Comparison of ENCODE assay signal across 8 cellular contexts in genomic region chr15:69160141-69160975, GRCh38. TPM values are rescaled to one million over a fixed set of nuclear protein-coding genes. Genes with fewer than 3 reads are reported as not detected.
A peak's percentile ranks its signal among the peaks of the same experiment; 100 is the strongest.
DNase-seq lines count a peak whose midpoint lies in the region; ATAC-seq and TF ChIP-seq lines count a peak whose summit lies in the region.

Gene GLCE, plus strand, starts transcription at chr15:69160635. Its CDS starts 95,172 bp downstream, at chr15:69255807.

- 0 out of 2 replicates have a peak within 1 kb of the TSS, but pooled peaks have one; percentile 19 for H2BK20ac ChIP-seq in IMR-90 (ENCODE audit: low read depth, low read length)

- H2BK120ac ChIP-seq in IMR-90 (ENCODE audit: low read depth, low read length): peak within 1 kb of the TSS; percentile 63

- H3K36me3 ChIP-seq in IMR-90 (ENCODE audit: control insufficient read depth, insufficient read depth, low read length) (no peaks in the 10 kb centered on the region), OCI-LY7 (ENCODE audit: insufficient read depth, low read length) (no peaks in the 10 kb centered on the region)

- no peaks in the 10 kb centered on the region for H3K9me2 ChIP-seq in OCI-LY7 (ENCODE audit: insufficient read depth, low read length)

- peak; percentile 95 for ATAC-seq in GM21528 (IDR thresholded peaks at IDR 0.05; ENCODE audit: low FRiP score, unreplicated experiment)
- peak; percentile 98 for ATAC-seq in IMR-90 (ENCODE audit: low read depth)

- peak within 1 kb of the TSS; percentile 73; the same call in 2 of the 3 replicates for H2BK15ac ChIP-seq in IMR-90 (ENCODE audit: low read depth, low read length)

- H3K56ac ChIP-seq in IMR-90 (ENCODE audit: extremely low read depth, insufficient read depth, low read length): peak within 1 kb of the TSS; percentile 24; the same call in 1 of the 2 replicates

- BruUV-seq in IMR-90 (replicated peaks; lab: Mats Ljungman, UMichigan) (no TSS peak), OCI-LY7 (replicated peaks; lab: Mats Ljungman, UMichigan) (no TSS peak)

- TF ChIP-seq CTCF in IMR-90 (conservative IDR thresholded peaks at IDR 0.05; ENCODE audit: low read depth, low read length): no peak
- TF ChIP-seq CTCF in OCI-LY7 (conservative IDR thresholded peaks at IDR 0.05; ENCODE audit: low read length): no peak
- no peak for TF ChIP-seq CTCF in epithelial cell of esophagus (IDR thresholded peaks at IDR 0.05; ENCODE audit: insufficient read depth, low read depth, low read length, missing control alignments)

- peak within 1 kb of the TSS; percentile 86 for H3K9ac ChIP-seq in IMR-90 (ENCODE audit: low read depth, low read length)

- H2AK9ac ChIP-seq in IMR-90 (replicated peaks; ENCODE audit: low read depth, low read length, poor library complexity): peak within 1 kb of the TSS; percentile 86

- H3K4me1 ChIP-seq in IMR-90 (ENCODE audit: control insufficient read depth, insufficient read depth, low read length) (peaks cover 2% of the 10 kb centered on the region; the same call in 1 of the 2 replicates), OCI-LY7 (ENCODE audit: insufficient read depth, low read length, poor library complexity, severe bottlenecking) (peaks cover 10% of the 10 kb centered on the region)

- peak within 1 kb of the TSS; percentile 86 for H3K4ac ChIP-seq in IMR-90 (ENCODE audit: low read depth, low read length)

- peak within 1 kb of the TSS; percentile 77 for H4K91ac ChIP-seq in IMR-90 (ENCODE audit: insufficient read depth, low read depth, low read length)

- H4K5ac ChIP-seq in IMR-90 (ENCODE audit: low read depth, low read length): peak within 1 kb of the TSS; percentile 66

- H3K9me3 ChIP-seq in IMR-90 (ENCODE audit: control insufficient read depth, insufficient read depth, low read length) (no peaks in the 10 kb centered on the region), OCI-LY7 (ENCODE audit: low read length) (no peaks in the 10 kb centered on the region)

- H4K20me1 ChIP-seq in IMR-90 (ENCODE audit: insufficient read depth, low read length) (0 out of 2 replicates have a peak, but pooled peaks cover 5% of the 10 kb centered on the region), OCI-LY7 (ENCODE audit: insufficient read depth, low read length) (no peaks in the 10 kb centered on the region; the same call in 1 of the 2 replicates)

- H3K4me3 ChIP-seq in IMR-90 (ENCODE audit: insufficient read depth, low read depth, low read length): peak within 1 kb of the TSS; percentile 84
- H3K4me3 ChIP-seq in OCI-LY7 (ENCODE audit: low read depth, low read length, poor library complexity, severe bottlenecking): peak within 1 kb of the TSS; percentile 81
- H3K4me3 ChIP-seq in epithelial cell of esophagus (ENCODE audit: low read length): peak within 1 kb of the TSS; percentile 78

- no peaks in the 10 kb centered on the region for H3K27me3 ChIP-seq in IMR-90 (ENCODE audit: control insufficient read depth, insufficient read depth, low read length)

- peak within 1 kb of the TSS; percentile 63 for H3K23ac ChIP-seq in IMR-90 (ENCODE audit: low read depth, low read length)

- DNase-seq in DMS 273 (lab: John Stamatoyannopoulos, UW; ENCODE audit: unreplicated experiment): peak; percentile 98
- peak; percentile 95 for DNase-seq in IMR-90
- peak; percentile 95 for DNase-seq in OCI-LY7 (ENCODE audit: low spot score)
- peak; percentile 89 for DNase-seq in activated T-cell treated with anti-CD3 and anti-CD28 coated beads for 4 hours
- DNase-seq in epithelial cell of esophagus (ENCODE audit: low read depth): peak; percentile 98
- peak; percentile 95 for DNase-seq in middle frontal gyrus (ENCODE audit: extremely low spot score, low spot score)
- peak; percentile 74 to 87 for DNase-seq in stimulated activated CD8-positive, alpha-beta memory T cell treated with anti-CD3 and anti-CD28 coated beads, Interleukin-2, amount 100 ng/mL, for 1 hour (ENCODE audit: low read depth in 2 of 2)

- peak within 1 kb of the TSS; percentile 88 for H3K14ac ChIP-seq in IMR-90 (replicated peaks; ENCODE audit: low read depth, low read length)

- POLR2A ChIA-PET in IMR-90 (lab: Charles Lee; ENCODE audit: unreplicated experiment): interaction anchor here (0.9 kb wide), 1 partner anchor 27 kb away, joined by 4 read pairs; no protein-coding TSS in a partner anchor
- POLR2A ChIA-PET in OCI-LY7 (lab: Charles Lee): interaction anchor here (0.7 kb wide), 1 partner anchor 17 kb away, joined by 3 read pairs; no protein-coding TSS in a partner anchor

- dilution Hi-C loops in IMR-90 (cut with HindIII; ENCODE audit: low sequenced_read_pairs, unreplicated experiment): no loop called here

- peak within 1 kb of the TSS; percentile 90 to 99 for H4K8ac ChIP-seq in IMR-90 (ENCODE audit: low read depth in 2 of 2, low read length in 2 of 2)

- H3K18ac ChIP-seq in IMR-90 (ENCODE audit: low read depth, low read length): peak within 1 kb of the TSS; percentile 42

- TF ChIP-seq RAD21 in IMR-90 (IDR thresholded peaks at IDR 0.05; ENCODE audit: low read length): peak; percentile 19; the same call in 1 of the 2 replicates

- peaks cover 3% of the 10 kb centered on the region for H3K9me1 ChIP-seq in IMR-90 (ENCODE audit: insufficient read depth, low read length)

- peak; percentile 92 for TF ChIP-seq POLR2A in IMR-90 (IDR thresholded peaks at IDR 0.05; ENCODE audit: low read depth, low read length)

- H3K27ac ChIP-seq in IMR-90 (ENCODE audit: insufficient read depth, low read length): peak within 1 kb of the TSS; percentile 87
- H3K27ac ChIP-seq in OCI-LY7 (ENCODE audit: low read depth, low read length, poor library complexity, severe bottlenecking): no peak within 1 kb of the TSS

- H2AFZ ChIP-seq in IMR-90 (replicated peaks; ENCODE audit: low read length, poor library complexity): peak within 1 kb of the TSS; percentile 94
- H2AFZ ChIP-seq in OCI-LY7 (ENCODE audit: low read length): peak within 1 kb of the TSS; percentile 98

- peak within 1 kb of the TSS; percentile 92 for H3K4me2 ChIP-seq in IMR-90 (ENCODE audit: low read depth, low read length)
- H3K4me2 ChIP-seq in OCI-LY7 (ENCODE audit: low read length): peak within 1 kb of the TSS; percentile 91

- peaks cover 7 to 33% of the 10 kb centered on the region in 2 experiments; a peak in 3 of 4 replicates for H3K79me1 ChIP-seq in IMR-90 (ENCODE audit: low read depth in 1 of 2, low read length in 2 of 2)

- 0% methylated on average over 24 of the region's 75 CpGs; no CpG with 5 or more reads in 1 of the 2 experiments for WGBS in IMR-90 (ENCODE audit: extremely low coverage in 2 of 2, insufficient read length in 1 of 2), 2 experiments

- peaks cover 9% of the 10 kb centered on the region; the same call in 1 of the 2 replicates for H3K79me2 ChIP-seq in OCI-LY7 (ENCODE audit: insufficient read depth, low read depth, low read length)

- intact Hi-C loops in IMR-90 (cut with micrococcal nuclease): loop anchor here (2.0 to 10.0 kb wide), 4 partner anchors 52 to 294 kb away; partner anchors contain the start of gene RPLP1
- intact Hi-C loops in OCI-LY7 (cut with micrococcal nuclease; ENCODE audit: unreplicated experiment): loop anchor here (2.0 to 5.0 kb wide), 2 partner anchors 252 to 292 kb away; partner anchors contain the start of genes KIF23 and RPLP1

- CTCF ChIA-PET in IMR-90 (lab: Yijun Ruan, JAX): interaction anchor here (0.6 to 1.8 kb wide), 4 partner anchors 17 to 62 kb away, joined by 3 to 4 read pairs (median 3); no protein-coding TSS in a partner anchor
- CTCF ChIA-PET in OCI-LY7 (lab: Charles Lee; ENCODE audit: unreplicated experiment): interaction anchor here (1.2 to 1.3 kb wide), 2 partner anchors 83 to 303 kb away, joined by 3 to 4 read pairs; no protein-coding TSS in a partner anchor

- in situ Hi-C loops in IMR-90 (cut with MboI; ENCODE audit: low sequenced_read_pairs): no loop called here

- peak within 1 kb of the TSS; percentile 67 for H2BK5ac ChIP-seq in IMR-90 (ENCODE audit: low read depth, low read length, poor library complexity, severe bottlenecking)

- no peak within 1 kb of the TSS for H2AK5ac ChIP-seq in IMR-90 (ENCODE audit: low read depth, low read length)

TF ChIP-seq in IMR-90, 13 proteins besides CTCF, POLR2A, EP300 and RAD21:
- TF ChIP-seq MXI1 (IDR thresholded peaks at IDR 0.05; ENCODE audit: borderline replicate concordance, low read depth, low read length) (peak; percentile 64; the same call in 1 of the 2 replicates), CHD1 (IDR thresholded peaks at IDR 0.05; ENCODE audit: low read depth, low read length) (no peak), MAZ (IDR thresholded peaks at IDR 0.05; ENCODE audit: borderline replicate concordance, low read depth, low read length) (peak; percentile 86; the same call in 1 of the 2 replicates)

RNA-seq across cellular contexts. Expression of gene GLCE, which starts in this region (rescaled TPM):
- total RNA-seq in IMR-90 (2012; rRNA removed) (29.6 and 38.0 TPM in 2 replicates), OCI-LY7 (2022) (7.0 and 7.2 TPM in 2 replicates)
- 14.1 and 15.3 TPM in 2 replicates for polyA plus RNA-seq in IMR-90 (2012; rRNA removed)
- polyA plus RNA-seq in IMR-90 (2012; cell fraction: cytosol; rRNA removed): 4.0 and 5.7 TPM in 2 replicates
- 1.5 and 12.9 TPM in 2 replicates for polyA plus RNA-seq in IMR-90 (2012; cell fraction: nucleus; rRNA removed; ENCODE audit: low replicate concordance)
- total RNA-seq in OCI-LY7 (2014; rRNA removed; shearing (Covaris generic)): 7.1 and 7.3 TPM in 2 replicates
